In genomic region chr1:243851129-243851756, GRCh38 we compare ENCODE assay signal across 8 cellular contexts. TPM values are rescaled to one million over a fixed set of nuclear protein-coding genes. Genes with fewer than 3 reads are reported as not detected.
DNase-seq lines count a peak whose midpoint lies in the region; ATAC-seq and TF ChIP-seq lines count a peak whose summit lies in the region.

No MANE protein-coding gene starts in this region.

- TF ChIP-seq CTCF in BE2C (IDR thresholded peaks at IDR 0.05; ENCODE audit: low read depth, low read length) (no peak), WTC11 (IDR thresholded peaks at IDR 0.05) (no peak)

- H3K36me3 Mint-ChIP-seq in WTC11 = no peaks in the 10 kb centered on the region

- peak; percentile 23 for ATAC-seq in GM19395 (IDR thresholded peaks at IDR 0.05; ENCODE audit: unreplicated experiment)
- ATAC-seq in WTC11 = no peak
- ATAC-seq in GM18870 (IDR thresholded peaks at IDR 0.05; ENCODE audit: unreplicated experiment) = no peak
- ATAC-seq in GM19467 (IDR thresholded peaks at IDR 0.05; ENCODE audit: unreplicated experiment) = no peak

- H3K9me3 Mint-ChIP-seq in WTC11 = no peaks in the 10 kb centered on the region

- peak overlapping the region; percentile 94 for H3K4me3 Mint-ChIP-seq in WTC11

- peak overlapping the region; percentile 99 for H3K27ac Mint-ChIP-seq in WTC11

- H3K27me3 ChIP-seq in BE2C = peaks cover 3% of the 10 kb centered on the region; the same call in 1 of the 2 replicates

- peak overlapping the region; percentile 78 for H3K4me3 ChIP-seq in BE2C (ENCODE audit: low read depth, low read length)
- H3K4me3 ChIP-seq in skeletal muscle cell (ENCODE audit: low read depth, low read length) = peak overlapping the region; percentile 70

- H3K27me3 Mint-ChIP-seq in WTC11 (ENCODE audit: low read depth) = 0 out of 2 replicates have a peak, but pooled peaks cover 3% of the 10 kb centered on the region

- POLR2A ChIA-PET in WTC11 (lab: Charles Lee) = no interaction called here

- no peaks in the 10 kb centered on the region for H3K9me3 ChIP-seq in BE2C

- H3K36me3 ChIP-seq in BE2C = 0 out of 2 replicates have a peak, but pooled peaks cover 3% of the 10 kb centered on the region

- intact Hi-C loops in head of caudate nucleus (cut with DNase I) = loop anchor here (10.0 kb wide), 3 partner anchors 54 to 366 kb away; no protein-coding TSS in a partner anchor

- CTCF ChIA-PET in WTC11 (lab: Charles Lee) = no interaction called here

- peaks cover 39% of the 10 kb centered on the region for H3K4me1 Mint-ChIP-seq in WTC11

- DNase-seq in BE2C = no peak
- no peak for DNase-seq in WTC11 (ENCODE audit: low spot score)
- DNase-seq in head of caudate nucleus = peak in 26 of 42 donors; percentile 10 to 68 (median 36)
- no peak for DNase-seq in skeletal muscle cell (ENCODE audit: low read depth)
- no peak for DNase-seq in putamen (ENCODE audit: low spot score)

- H3K4me1 ChIP-seq in BE2C = peaks cover 5% of the 10 kb centered on the region; the same call in 1 of the 2 replicates

TF ChIP-seq in WTC11, 78 proteins besides CTCF, POLR2A, EP300 and RAD21:
- TF ChIP-seq MYBL2 (CRISPR knock-in tag; IDR thresholded peaks at IDR 0.05) = no peak
- no peak for TF ChIP-seq FOXP4 (CRISPR knock-in tag; IDR thresholded peaks at IDR 0.05)
- no peak for TF ChIP-seq HMGA2 (CRISPR knock-in tag; IDR thresholded peaks at IDR 0.05)

RNA-seq across cellular contexts. Expression of gene AKT3, which starts 1.2 kb away (rescaled TPM):
- 18.0 TPM for polyA plus RNA-seq in BE2C (2012; ENCODE audit: insufficient read depth, insufficient read length, low read depth)
- 34.5 to 38.5 TPM (median 34.6 TPM) in 3 replicates for total RNA-seq in WTC11 (2021)

Comparison
In these comparisons a context has a peak if more than half of its experiments do, and no peak if none do; other contexts are left out.
1. DNase-seq: peak in head of caudate nucleus (26 of 42); none in BE2C (single experiment), WTC11 (single experiment), skeletal muscle cell (single experiment) and putamen (single experiment).